Comparison of ENCODE assay signal across 35 cellular contexts in genomic region chr17:61846976-61847375, GRCh38.
"Had no signal": no experiment of that assay in that cellular context is flagged by ENCODE, and none has a peak within 500 bp of the region (broad histone marks: within the 10 kb centered on the region; RNA-seq: fewer than 3 reads in every experiment).

No MANE protein-coding gene starts in this region.

- H3K27me3 ChIP-seq: MG63 had no signal

- H3K9me3 ChIP-seq: MG63 had no signal

- DNase-seq: Kasumi-1, MG63, MM.1S, MV-4-11, NCI-H1048, NCI-H1092, NCI-H1092 treated with DMSO at 0.1 percent for 48 hours, NCI-H1105, NCI-H1105 treated with DMSO at 0.1 percent for 48 hours, NCI-H1417, NCI-H1417 treated with DMSO at 0.1 percent for 48 hours, NCI-H1436, NCI-H1436 treated with DMSO at 0.1 percent for 48 hours, NCI-H146, NCI-H1694, NCI-H1694 treated with DMSO at 0.1 percent for 48 hours, NCI-H187, NCI-H187 treated with DMSO at 0.1 percent for 48 hours, NCI-H1930, NCI-H2029, NCI-H2029 treated with DMSO at 0.1 percent for 48 hours, NCI-H2081, NCI-H2081 treated with DMSO at 0.1 percent for 48 hours, NCI-H2107, NCI-H2171, NCI-H2171 treated with DMSO at 0.1 percent for 48 hours, NCI-H2227 treated with DMSO at 0.1 percent for 48 hours, NCI-H226, NCI-H345, NCI-H446, NCI-H446 treated with DMSO at 0.1 percent for 48 hours, NCI-H510A, NCI-H510A treated with DMSO at 0.1 percent for 48 hours, NCI-H524, NCI-H524 treated with DMSO at 0.1 percent for 48 hours had no signal

- H3K4me3 ChIP-seq: MG63 had no signal
